In the genomic region with DNA sequence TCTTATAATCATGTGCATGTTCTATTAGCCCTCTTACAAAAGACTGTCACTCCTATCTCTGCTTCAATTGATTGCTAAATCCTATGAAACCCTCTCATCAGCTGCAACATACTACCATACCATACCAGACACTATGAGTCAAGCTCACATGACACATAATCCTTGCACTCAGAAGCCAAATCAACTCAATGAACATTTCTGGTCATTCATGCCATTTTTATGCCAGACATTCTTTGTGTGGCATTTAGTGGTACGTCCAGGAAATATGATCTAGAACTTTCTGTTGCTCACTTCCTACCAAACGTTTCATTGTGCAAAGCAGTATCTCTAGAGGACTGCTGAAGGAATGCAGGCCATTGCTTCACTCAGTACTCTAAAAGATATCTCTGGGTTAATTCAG, we compare ENCODE assay signal across 8 cellular contexts.
DNase-seq lines count a peak whose midpoint lies in the region; ATAC-seq and TF ChIP-seq lines count a peak whose summit lies in the region.
"Had no signal": no experiment of that assay in that cellular context is flagged by ENCODE, and none has a peak within 500 bp of the region (broad histone marks: within the 10 kb centered on the region; RNA-seq: fewer than 3 reads in every experiment).

No MANE protein-coding gene starts in this region.

- ATAC-seq in T-helper 17 cell (no peak), HG02763 (IDR thresholded peaks at IDR 0.05; ENCODE audit: unreplicated experiment) (no peak)
- peak; percentile 87 for ATAC-seq in stimulated activated effector memory CD8-positive, alpha-beta T cell treated with anti-CD3 and anti-CD28 coated beads, Interleukin-12 subunit alpha, Interleukin-12 subunit beta, amount 100 ng/mL, for 72 hours

- H3K9me3 ChIP-seq in T-helper 17 cell (ENCODE audit: control insufficient read depth, low read length, poor library complexity, severe bottlenecking): no peaks in the 10 kb centered on the region

- no peak overlapping the region for H3K4me3 ChIP-seq in fibroblast of villous mesenchyme (ENCODE audit: low read depth, low read length)

- DNase-seq in HPDE6-E6E7 (ENCODE audit: extremely low spot score) (peak; percentile 58), T-helper 17 cell (no peak), fibroblast of villous mesenchyme (ENCODE audit: low read depth) (peak; percentile 90), SK-N-DZ (ENCODE audit: low spot score) (no peak), RPMI8226 (no peak)
- no peak for DNase-seq in stimulated activated effector memory CD8-positive, alpha-beta T cell treated with anti-CD3 and anti-CD28 coated beads, Interleukin-12 subunit alpha, Interleukin-12 subunit beta, amount 100 ng/mL, for 72 hours (ENCODE audit: low spot score in 2 of 2)
- DNase-seq: activated effector memory CD4-positive, alpha-beta T cell treated with anti-CD3 and anti-CD28 coated beads, Interleukin-2, amount 50 U/mL, for 16 hours had no signal

- TF ChIP-seq CTCF in fibroblast of villous mesenchyme (IDR thresholded peaks at IDR 0.05; ENCODE audit: insufficient read depth, low read depth, low read length): no peak

- H3K27me3 Mint-ChIP-seq in T-helper 17 cell: no peaks in the 10 kb centered on the region

- H3K4me1 Mint-ChIP-seq in T-helper 17 cell: peaks cover 36% of the 10 kb centered on the region
- no peaks in the 10 kb centered on the region for H3K4me1 Mint-ChIP-seq in stimulated activated effector memory CD8-positive, alpha-beta T cell treated with anti-CD3 and anti-CD28 coated beads, Interleukin-12 subunit alpha, Interleukin-12 subunit beta, amount 100 ng/mL, for 72 hours

- peaks cover 8% of the 10 kb centered on the region for H3K36me3 Mint-ChIP-seq in T-helper 17 cell (ENCODE audit: low read depth)
- H3K36me3 Mint-ChIP-seq in stimulated activated effector memory CD8-positive, alpha-beta T cell treated with anti-CD3 and anti-CD28 coated beads, Interleukin-12 subunit alpha, Interleukin-12 subunit beta, amount 100 ng/mL, for 72 hours: peaks cover 6% of the 10 kb centered on the region

- peak overlapping the region; percentile 3 for H3K4me3 Mint-ChIP-seq in T-helper 17 cell
- no peak overlapping the region for H3K4me3 Mint-ChIP-seq in stimulated activated effector memory CD8-positive, alpha-beta T cell treated with anti-CD3 and anti-CD28 coated beads, Interleukin-12 subunit alpha, Interleukin-12 subunit beta, amount 100 ng/mL, for 72 hours

- H3K9me3 Mint-ChIP-seq in stimulated activated effector memory CD8-positive, alpha-beta T cell treated with anti-CD3 and anti-CD28 coated beads, Interleukin-12 subunit alpha, Interleukin-12 subunit beta, amount 100 ng/mL, for 72 hours: no peaks in the 10 kb centered on the region

- no peak overlapping the region for H3K27ac Mint-ChIP-seq in T-helper 17 cell
- no peak overlapping the region for H3K27ac Mint-ChIP-seq in stimulated activated effector memory CD8-positive, alpha-beta T cell treated with anti-CD3 and anti-CD28 coated beads, Interleukin-12 subunit alpha, Interleukin-12 subunit beta, amount 100 ng/mL, for 72 hours

Comparison
In these comparisons a context has a peak if more than half of its experiments do, and no peak if none do; other contexts are left out.
1. DNase-seq: peak in HPDE6-E6E7 (single experiment) and fibroblast of villous mesenchyme (single experiment); none in T-helper 17 cell (0 of 3), stimulated activated effector memory CD8-positive, alpha-beta T cell treated with anti-CD3 and anti-CD28 coated beads, Interleukin-12 subunit alpha, Interleukin-12 subunit beta, amount 100 ng/mL, for 72 hours (0 of 2), SK-N-DZ (single experiment) and RPMI8226 (single experiment).